In the genomic region with DNA sequence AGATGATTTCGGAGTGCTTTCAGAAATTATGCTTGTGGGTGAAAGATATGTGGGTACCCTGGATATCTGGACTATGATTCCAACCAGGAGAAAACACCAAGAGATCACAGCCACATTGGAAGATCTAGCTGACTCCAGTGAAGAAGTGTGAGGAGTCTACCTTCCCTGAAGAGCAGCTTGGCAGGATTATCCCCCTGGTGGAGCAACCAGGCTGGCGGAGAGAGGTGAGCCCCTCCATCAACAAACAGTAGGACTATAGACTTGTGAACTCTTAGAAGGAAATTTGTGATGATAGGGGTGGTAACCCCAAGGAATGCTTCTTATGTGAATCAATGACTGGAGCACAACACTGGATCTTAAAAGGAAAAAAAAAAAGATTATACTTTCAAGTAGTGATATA, we compare ENCODE assay signal across 37 cellular contexts.
"Had no signal": no experiment of that assay in that cellular context is flagged by ENCODE, and none has a peak within 500 bp of the region (broad histone marks: within the 10 kb centered on the region; RNA-seq: fewer than 3 reads in every experiment).

No MANE protein-coding gene starts in this region.

- H3K9me3 Mint-ChIP-seq: activated CD4-positive, alpha-beta memory T cell treated with anti-CD3 and anti-CD28 coated beads for 36 hours; activated naive CD4-positive, alpha-beta T cell treated with anti-CD3 and anti-CD28 coated beads, Interleukin-2, amount 10 ng/mL, durations not matched to agents 7 days and 5 days; activated naive CD8-positive, alpha-beta T cell treated with anti-CD3 and anti-CD28 coated beads, Interleukin-2, amount 50 U/mL, for 24 hours; brain; T-helper 1 cell treated with Interleukin-12 subunit alpha and Interleukin-12 subunit beta and Interleukin-4 antibody, amounts not matched to agents 30 μg/mL and 1 μg/mL, for 36 hours; T-helper 2 cell treated with Interferon-gamma antibody and Interleukin-4, amounts not matched to agents 5 μg/mL and 100 μg/mL, for 36 hours had no signal

- H3K36me3 ChIP-seq: MG63, Peyer's patch, SJSA1 had no signal

- H3K27ac Mint-ChIP-seq: activated CD4-positive, alpha-beta memory T cell treated with anti-CD3 and anti-CD28 coated beads for 36 hours; activated CD4-positive, alpha-beta T cell treated with anti-CD3 and anti-CD28 coated beads for 36 hours; activated naive CD4-positive, alpha-beta T cell treated with anti-CD3 and anti-CD28 coated beads, Interleukin-2, amount 10 ng/mL, durations not matched to agents 7 days and 5 days; activated naive CD8-positive, alpha-beta T cell; activated naive CD8-positive, alpha-beta T cell treated with anti-CD3 and anti-CD28 coated beads, Interleukin-2, amount 50 U/mL, for 24 hours; brain; T-helper 1 cell treated with Interleukin-12 subunit alpha and Interleukin-12 subunit beta and Interleukin-4 antibody, amounts not matched to agents 30 μg/mL and 1 μg/mL, for 36 hours; T-helper 2 cell treated with Interferon-gamma antibody and Interleukin-4, amounts not matched to agents 5 μg/mL and 100 μg/mL, for 36 hours had no signal

- H3K4me3 Mint-ChIP-seq: activated CD4-positive, alpha-beta memory T cell treated with anti-CD3 and anti-CD28 coated beads for 36 hours; activated CD4-positive, alpha-beta T cell treated with anti-CD3 and anti-CD28 coated beads for 36 hours; activated naive CD4-positive, alpha-beta T cell treated with anti-CD3 and anti-CD28 coated beads, Interleukin-2, amount 10 ng/mL, durations not matched to agents 7 days and 5 days; activated naive CD8-positive, alpha-beta T cell; activated naive CD8-positive, alpha-beta T cell treated with anti-CD3 and anti-CD28 coated beads, Interleukin-2, amount 50 U/mL, for 24 hours; brain; T-helper 1 cell treated with Interleukin-12 subunit alpha and Interleukin-12 subunit beta and Interleukin-4 antibody, amounts not matched to agents 30 μg/mL and 1 μg/mL, for 36 hours; T-helper 2 cell treated with Interferon-gamma antibody and Interleukin-4, amounts not matched to agents 5 μg/mL and 100 μg/mL, for 36 hours had no signal

- H3K4me1 Mint-ChIP-seq: activated CD4-positive, alpha-beta T cell treated with anti-CD3 and anti-CD28 coated beads for 36 hours; activated naive CD4-positive, alpha-beta T cell treated with anti-CD3 and anti-CD28 coated beads, Interleukin-2, amount 10 ng/mL, durations not matched to agents 7 days and 5 days; activated naive CD8-positive, alpha-beta T cell treated with anti-CD3 and anti-CD28 coated beads, Interleukin-2, amount 50 U/mL, for 24 hours had no signal

- H3K9ac ChIP-seq: SK-N-SH had no signal

- H3K27me3 ChIP-seq: Peyer's patch, SJSA1 had no signal

- ATAC-seq: activated CD4-positive, alpha-beta T cell treated with anti-CD3 and anti-CD28 coated beads for 36 hours; activated CD4-positive, CD25-positive, alpha-beta regulatory T cell treated with anti-CD3 and anti-CD28 coated beads, Interleukin-2, amount 50 U/mL, for 24 hours; activated naive CD8-positive, alpha-beta T cell treated with anti-CD3 and anti-CD28 coated beads, Interleukin-2, amount 50 U/mL, for 24 hours; PC-3 had no signal

- FAIRE-seq: bronchial epithelial cell had no signal

- H3K9me3 ChIP-seq: MG63, Peyer's patch, SJSA1, SK-N-SH had no signal

- H3K36me3 Mint-ChIP-seq: activated CD4-positive, alpha-beta memory T cell treated with anti-CD3 and anti-CD28 coated beads for 36 hours; activated naive CD4-positive, alpha-beta T cell treated with anti-CD3 and anti-CD28 coated beads, Interleukin-2, amount 10 ng/mL, durations not matched to agents 7 days and 5 days; activated naive CD8-positive, alpha-beta T cell; brain had no signal

- H3K4me2 ChIP-seq: SK-N-SH had no signal

- DNase-seq: activated CD4-positive, alpha-beta memory T cell treated with anti-CD3 and anti-CD28 coated beads for 36 hours; activated CD4-positive, alpha-beta T cell treated with anti-CD3 and anti-CD28 coated beads for 36 hours; activated CD4-positive, alpha-beta T cell treated with anti-CD3 and anti-CD28 coated beads, Interleukin-2, amount 50 U/mL, for 1 hour; activated CD8-positive, alpha-beta memory T cell treated with anti-CD3 and anti-CD28 coated beads, Interleukin-2, amount 50 U/mL, for 4 hours; activated effector memory CD4-positive, alpha-beta T cell treated with Interleukin-2 at 50 U/mL for 16 hours; activated naive CD4-positive, alpha-beta T cell treated with anti-CD3 and anti-CD28 coated beads, Interleukin-2, amount 10 ng/mL, durations not matched to agents 7 days and 5 days; activated naive CD8-positive, alpha-beta T cell treated with anti-CD3 and anti-CD28 coated beads, Interleukin-2, amount 50 U/mL, for 24 hours; activated T-cell treated with anti-CD3 and anti-CD28 coated beads for 4 hours; activated T-cell treated with anti-CD3 and anti-CD28 coated beads, Interleukin-2, amount 50 U/mL, for 48 hours; anterior cingulate cortex; caudate nucleus; cerebellar nuclear complex; Karpas-422; MG63; MV-4-11; NCI-H1092 treated with DMSO at 0.1 percent for 48 hours; NCI-H146; NCI-H187; NCI-H2029 treated with DMSO at 0.1 percent for 48 hours; NCI-H2171 treated with DMSO at 0.1 percent for 48 hours; NCI-H2227 treated with DMSO at 0.1 percent for 48 hours; NCI-H446 treated with DMSO at 0.1 percent for 48 hours; NCI-H524; NCI-H69; NK-92 treated with Interleukin-12 subunit alpha and Interleukin-12 subunit beta, amount 100 ng/mL, for 24 hours; PC-3; Peyer's patch; RPMI8226; SHP77 treated with DMSO at 0.1 percent for 48 hours; SK-N-SH had no signal

- H3K4me1 ChIP-seq: Peyer's patch, SJSA1 had no signal

- H3K4me3 ChIP-seq: MG63, Peyer's patch, SJSA1 had no signal

- H3K27ac ChIP-seq: Peyer's patch, SJSA1 had no signal
